Comparison of ENCODE assay signal across 9 cellular contexts in the genomic region with DNA sequence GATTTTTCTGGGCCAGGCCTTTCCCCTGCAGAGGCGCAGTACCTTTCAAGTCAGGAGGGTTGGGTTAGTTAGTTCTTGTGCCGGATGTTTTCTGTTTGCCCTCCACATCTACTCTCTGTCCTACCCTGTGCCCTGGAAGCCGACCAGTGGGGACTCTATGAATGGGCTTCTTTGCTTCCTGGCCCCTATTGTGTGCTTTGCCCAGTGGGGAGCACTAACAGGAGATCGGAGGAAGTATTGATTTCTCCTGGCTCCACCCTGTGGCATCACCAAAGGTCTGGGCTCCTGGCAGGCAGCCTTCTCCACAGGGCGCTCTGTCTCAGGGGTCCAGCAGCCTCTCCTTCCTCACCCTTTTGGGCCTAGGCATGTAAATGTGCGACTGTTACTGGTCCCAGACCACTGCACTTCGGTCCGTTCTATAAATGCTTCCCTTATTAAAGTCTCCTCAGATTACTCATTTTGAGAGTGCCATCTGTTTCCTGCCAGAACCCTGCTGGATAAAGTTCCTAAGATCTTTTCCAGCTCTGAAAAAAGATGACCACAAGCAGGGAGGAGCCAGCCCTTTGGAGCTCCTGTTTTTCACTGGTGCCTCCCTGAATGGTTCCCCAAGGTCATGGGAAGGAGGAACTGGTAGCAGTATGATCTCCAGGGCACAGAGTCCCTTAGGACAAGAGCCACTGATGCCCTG. TPM values are rescaled to one million over a fixed set of nuclear protein-coding genes. Genes with fewer than 3 reads are reported as not detected.
DNase-seq lines count a peak whose midpoint lies in the region; ATAC-seq and TF ChIP-seq lines count a peak whose summit lies in the region.
"Had no signal": no experiment of that assay in that cellular context is flagged by ENCODE, and none has a peak within 500 bp of the region (broad histone marks: within the 10 kb centered on the region; RNA-seq: fewer than 3 reads in every experiment).

No MANE protein-coding gene starts in this region.

- no peaks in the 10 kb centered on the region for H3K27me3 ChIP-seq in esophagus muscularis mucosa
- no peaks in the 10 kb centered on the region for H3K27me3 ChIP-seq in neural progenitor cell

- intact Hi-C loops in esophagus muscularis mucosa (cut with DNase I): no loop called here

- H3K9me3 Mint-ChIP-seq in neural progenitor cell: peaks cover under 1% of the 10 kb centered on the region

- H3K9me3 ChIP-seq in esophagus muscularis mucosa (no peaks in the 10 kb centered on the region), neural progenitor cell (ENCODE audit: low read depth) (no peaks in the 10 kb centered on the region)

- H3F3A ChIP-seq in neural progenitor cell (ENCODE audit: low read depth): peaks cover 4% of the 10 kb centered on the region

- H4K20me1 ChIP-seq in neural progenitor cell (ENCODE audit: low read depth): peaks cover 47% of the 10 kb centered on the region

- H2AFZ ChIP-seq in neural progenitor cell (replicated peaks): no peak overlapping the region

- WGBS in esophagus muscularis mucosa: 54% methylated on average over 7 of the region's 8 CpGs

- TF ChIP-seq CTCF in esophagus muscularis mucosa (IDR thresholded peaks at IDR 0.05) (no peak), neural progenitor cell (IDR thresholded peaks at IDR 0.05) (no peak)

- peak overlapping the region; percentile 62 for H3K4me3 Mint-ChIP-seq in neural progenitor cell

- H3K9ac ChIP-seq in neural progenitor cell: no peak overlapping the region

- H3K4me3 ChIP-seq in esophagus muscularis mucosa (no peak overlapping the region), neural progenitor cell (no peak overlapping the region)

- no peak for TF ChIP-seq POLR2A in esophagus muscularis mucosa (IDR thresholded peaks at IDR 0.05; ENCODE audit: low read depth)

- peaks cover 7% of the 10 kb centered on the region for H3K36me3 Mint-ChIP-seq in neural progenitor cell

- H3K27me3 Mint-ChIP-seq in neural progenitor cell (ENCODE audit: insufficient read depth, low read depth): peaks cover 4% of the 10 kb centered on the region

- peak overlapping the region; percentile 70 for H3K27ac Mint-ChIP-seq in neural progenitor cell

- H3K27ac ChIP-seq in esophagus muscularis mucosa (replicated peaks in 1 of 4) (peak overlapping the region; percentile 54 to 72 (median 64)), neural progenitor cell (no peak overlapping the region)

- H3K4me1 ChIP-seq in esophagus muscularis mucosa: peaks cover 54 to 83% (median 67%) of the 10 kb centered on the region in 4 donors
- H3K4me1 ChIP-seq in neural progenitor cell: peaks cover 38% of the 10 kb centered on the region

- no peaks in the 10 kb centered on the region for H3K79me2 ChIP-seq in neural progenitor cell (ENCODE audit: low read depth)

- no peaks in the 10 kb centered on the region for H3K36me3 ChIP-seq in esophagus muscularis mucosa
- H3K36me3 ChIP-seq in neural progenitor cell: no peaks in the 10 kb centered on the region

- DNase-seq in CD1c-positive myeloid dendritic cell (ENCODE audit: extremely low spot score) (peak; percentile 46), NCI-H446 treated with DMSO at 0.1 percent for 48 hours (lab: John Stamatoyannopoulos, UW) (peak; percentile 39), esophagus muscularis mucosa (ENCODE audit: extremely low spot score) (no peak), neural progenitor cell (ENCODE audit: low spot score) (no peak)
- DNase-seq: effector CD8-positive, alpha-beta T cell had no signal

- ATAC-seq in GM21786 (IDR thresholded peaks at IDR 0.05; ENCODE audit: unreplicated experiment) (no peak), GM19467 (IDR thresholded peaks at IDR 0.05; ENCODE audit: unreplicated experiment) (no peak), GM18511 (IDR thresholded peaks at IDR 0.05; ENCODE audit: unreplicated experiment) (no peak), HG03432 (IDR thresholded peaks at IDR 0.05; ENCODE audit: unreplicated experiment) (no peak)

- H3K4me1 Mint-ChIP-seq in neural progenitor cell: peaks cover 60% of the 10 kb centered on the region

- H3K4me2 ChIP-seq in neural progenitor cell: peak overlapping the region; percentile 23

- TF ChIP-seq EP300 in esophagus muscularis mucosa (IDR thresholded peaks at IDR 0.05): no peak

RNA-seq across cellular contexts. Expression of a gene that starts 44.5 kb away (rescaled TPM):
- total RNA-seq in esophagus muscularis mucosa: 10 to 100 TPM; 39.9 to 60.6 (median 54.6) TPM
- total RNA-seq in neural progenitor cell (ENCODE audit: low replicate concordance): 36.9 and 43.0 TPM in 2 replicates

Comparison
In these comparisons a context has a peak if more than half of its experiments do, and no peak if none do; other contexts are left out.
1. DNase-seq: peak in CD1c-positive myeloid dendritic cell (single experiment) and NCI-H446 treated with DMSO at 0.1 percent for 48 hours (single experiment); none in esophagus muscularis mucosa (single experiment) and neural progenitor cell (single experiment).